In genomic region chr1:205631727-205632373, GRCh38 we compare ENCODE assay signal across 1 cellular context.
TF ChIP-seq lines count a peak whose summit lies in the region.

TSS of gene ELK4 (minus strand) at chr1:205632011. CDS start at chr1:205623882, 8,129 bp downstream.

TF ChIP-seq in HepG2, 621 proteins besides CTCF, POLR2A, EP300 and RAD21 (continued from another document and continues in another):
- no peak for TF ChIP-seq ZNF17 (CRISPR knock-in tag; IDR thresholded peaks at IDR 0.05)
- peak; percentile 74; the same call in 1 of the 2 replicates for TF ChIP-seq ZFP37 (CRISPR knock-in tag; IDR thresholded peaks at IDR 0.05; ENCODE audit: borderline replicate concordance)
- no peak for TF ChIP-seq ZNF569 (CRISPR knock-in tag; IDR thresholded peaks at IDR 0.05; ENCODE audit: borderline replicate concordance)
- no peak for TF ChIP-seq MBNL3 (CRISPR knock-in tag; conservative IDR thresholded peaks at IDR 0.05)
- peak; percentile 88 for TF ChIP-seq IKZF5 (CRISPR knock-in tag; IDR thresholded peaks at IDR 0.05)
- no peak for TF ChIP-seq ZNF549 (CRISPR knock-in tag; IDR thresholded peaks at IDR 0.05)
- no peak for TF ChIP-seq WIZ (CRISPR knock-in tag; IDR thresholded peaks at IDR 0.05)
- no peak for TF ChIP-seq NFE2 (CRISPR knock-in tag; IDR thresholded peaks at IDR 0.05)
- peak; percentile 88 for TF ChIP-seq HNF1B (CRISPR knock-in tag; IDR thresholded peaks at IDR 0.05)
- TF ChIP-seq CEBPZ (IDR thresholded peaks at IDR 0.05; ENCODE audit: low read length): no peak
- TF ChIP-seq ZNF639 (CRISPR knock-in tag; conservative IDR thresholded peaks at IDR 0.05): no peak; the same call in 1 of the 2 replicates
- peak; percentile 43 for TF ChIP-seq CEBPG (CRISPR knock-in tag; IDR thresholded peaks at IDR 0.05)
- TF ChIP-seq MLXIP (CRISPR knock-in tag; IDR thresholded peaks at IDR 0.05; ENCODE audit: borderline replicate concordance): no peak
- TF ChIP-seq SKI (IDR thresholded peaks at IDR 0.05; ENCODE audit: partially characterized antibody): peak; percentile 81
- TF ChIP-seq ZBTB2 (CRISPR knock-in tag; IDR thresholded peaks at IDR 0.05; ENCODE audit: low read depth): peak; percentile 82
- TF ChIP-seq ARID3A (IDR thresholded peaks at IDR 0.05; ENCODE audit: low read depth, low read length): no peak
- no peak for TF ChIP-seq ZNF510 (CRISPR knock-in tag; IDR thresholded peaks at IDR 0.05; ENCODE audit: low read depth)
- peak; percentile 20; the same call in 1 of the 2 replicates for TF ChIP-seq HDAC2 (CRISPR knock-in tag; IDR thresholded peaks at IDR 0.05)
- TF ChIP-seq TOPORS (CRISPR knock-in tag; IDR thresholded peaks at IDR 0.05): no peak
- peak; percentile 82 for TF ChIP-seq ZNF687 (CRISPR knock-in tag; IDR thresholded peaks at IDR 0.05)
- TF ChIP-seq U2AF2 (IDR thresholded peaks at IDR 0.05; ENCODE audit: low read depth, low read length): no peak
- no peak; the same call in 1 of the 2 replicates for TF ChIP-seq ZFYVE20 (CRISPR knock-in tag; IDR thresholded peaks at IDR 0.05; ENCODE audit: borderline replicate concordance, low read depth)
- peak; percentile 81; the same call in 1 of the 2 replicates for TF ChIP-seq ZBTB10 (CRISPR knock-in tag; IDR thresholded peaks at IDR 0.05; ENCODE audit: borderline replicate concordance)
- TF ChIP-seq MATR3 (CRISPR knock-in tag; IDR thresholded peaks at IDR 0.05): no peak
- no peak for TF ChIP-seq TIGD3 (CRISPR knock-in tag; IDR thresholded peaks at IDR 0.05; ENCODE audit: borderline replicate concordance)
